Comparison of ENCODE assay signal across 17 cellular contexts in genomic region chr7:127937066-127937680, GRCh38.
DNase-seq lines count a peak whose midpoint lies in the region; ATAC-seq and TF ChIP-seq lines count a peak whose summit lies in the region.
"Had no signal": no experiment of that assay in that cellular context is flagged by ENCODE, and none has a peak within 500 bp of the region (broad histone marks: within the 10 kb centered on the region; RNA-seq: fewer than 3 reads in every experiment).

No MANE protein-coding gene starts in this region.

- TF ChIP-seq CTCF in chondrocyte (IDR thresholded peaks at IDR 0.05), result no peak
- no peak for TF ChIP-seq CTCF in mucosa of descending colon (IDR thresholded peaks at IDR 0.05)
- TF ChIP-seq CTCF in omental fat pad (IDR thresholded peaks at IDR 0.05), result no peak

- no peaks in the 10 kb centered on the region for H3K27me3 Mint-ChIP-seq in chondrocyte (ENCODE audit: low read depth)

- H3K4me1 Mint-ChIP-seq in chondrocyte (ENCODE audit: low read depth), result peaks cover 44% of the 10 kb centered on the region

- no peak overlapping the region for H3K4me3 Mint-ChIP-seq in chondrocyte (ENCODE audit: unreplicated experiment)
- H3K4me3 Mint-ChIP-seq: CD8-positive, alpha-beta T cell had no signal

- H3K27ac ChIP-seq in Karpas-422 (ENCODE audit: low read length), result peak overlapping the region; percentile 90
- H3K27ac ChIP-seq: BLaER1 treated with 17β-estradiol and CSF1 and Interleukin-3, amounts not matched to agents 10 nM and 100 nM had no signal

- peak overlapping the region; percentile 74 for H3K27ac Mint-ChIP-seq in chondrocyte (ENCODE audit: unreplicated experiment)
- H3K27ac Mint-ChIP-seq: CD8-positive, alpha-beta T cell had no signal

- intact Hi-C loops in mucosa of descending colon (cut with DNase I, micrococcal nuclease), result no loop called here

- H3K36me3 ChIP-seq in Karpas-422 (ENCODE audit: insufficient read depth, low read length), result peaks cover 11% of the 10 kb centered on the region
- no peaks in the 10 kb centered on the region for H3K36me3 ChIP-seq in mucosa of descending colon (ENCODE audit: low read depth)

- peaks cover 82% of the 10 kb centered on the region for H3K79me2 ChIP-seq in Karpas-422 (ENCODE audit: low read length)

- in situ Hi-C loops in G401 (cut with HindIII; ENCODE audit: low sequenced_read_pairs), result no loop called here

- H3K4me2 ChIP-seq in Karpas-422 (ENCODE audit: low read depth, low read length, poor library complexity, severe bottlenecking), result no peak overlapping the region
- H3K4me2 ChIP-seq: BLaER1 treated with 17β-estradiol and CSF1 and Interleukin-3, amounts not matched to agents 10 nM and 100 nM had no signal

- no peaks in the 10 kb centered on the region for H3K9me2 ChIP-seq in Karpas-422 (replicated peaks; ENCODE audit: insufficient read depth, low read length)

- H3K27me3 ChIP-seq in Karpas-422 (ENCODE audit: low read length), result no peaks in the 10 kb centered on the region
- H3K27me3 ChIP-seq: BLaER1 treated with 17β-estradiol and CSF1 and Interleukin-3, amounts not matched to agents 10 nM and 100 nM; SJCRH30 had no signal

- H3K9ac ChIP-seq in Karpas-422 (ENCODE audit: low read length), result no peak overlapping the region
- H3K9ac ChIP-seq: BLaER1 treated with 17β-estradiol and CSF1 and Interleukin-3, amounts not matched to agents 10 nM and 100 nM had no signal

- peaks cover 7% of the 10 kb centered on the region for H3K36me3 Mint-ChIP-seq in chondrocyte (ENCODE audit: low read depth)

- DNase-seq in G401 (ENCODE audit: low spot score), result peak; percentile 80
- DNase-seq in Karpas-422, result no peak
- DNase-seq in chondrocyte (ENCODE audit: low spot score), result no peak
- peak in 1 of 3 donors; percentile 25 for DNase-seq in mucosa of descending colon
- no peak for DNase-seq in omental fat pad (ENCODE audit: low spot score)
- DNase-seq: CD8-positive, alpha-beta T cell; DMS79 treated with DMSO at 0.1 percent for 48 hours; HCEC 1CT; NCI-H1105; NCI-H1694 treated with DMSO at 0.1 percent for 48 hours; NCI-H2227 treated with DMSO at 0.1 percent for 48 hours; NCI-H510A treated with DMSO at 0.1 percent for 48 hours; NCI-H82; SJCRH30 had no signal

- no peak overlapping the region for H2AFZ ChIP-seq in Karpas-422 (ENCODE audit: low read length)

- H3K4me3 ChIP-seq in Karpas-422 (ENCODE audit: low read length) (no peak overlapping the region), mucosa of descending colon (no peak overlapping the region)
- H3K4me3 ChIP-seq: BLaER1 treated with 17β-estradiol and CSF1 and Interleukin-3, amounts not matched to agents 10 nM and 100 nM; SJCRH30 had no signal

- no peaks in the 10 kb centered on the region for H4K20me1 ChIP-seq in Karpas-422 (ENCODE audit: insufficient read depth, low read depth, low read length)

- ATAC-seq in mucosa of descending colon, result peak; percentile 85
- ATAC-seq in GM21526 (IDR thresholded peaks at IDR 0.05; ENCODE audit: low FRiP score, unreplicated experiment), result no peak
- ATAC-seq in omental fat pad (ENCODE audit: low FRiP score), result no peak
- ATAC-seq in HG02678 (IDR thresholded peaks at IDR 0.05; ENCODE audit: unreplicated experiment), result no peak
- ATAC-seq: CD8-positive, alpha-beta T cell had no signal

- H3K9me3 ChIP-seq in Karpas-422 (ENCODE audit: low read length) (no peaks in the 10 kb centered on the region), mucosa of descending colon (no peaks in the 10 kb centered on the region)
- H3K9me3 ChIP-seq: SJCRH30 had no signal

- peaks cover 96% of the 10 kb centered on the region for H3K4me1 ChIP-seq in Karpas-422 (ENCODE audit: low read length)
- no peaks in the 10 kb centered on the region for H3K4me1 ChIP-seq in mucosa of descending colon (ENCODE audit: low read depth)

- no peaks in the 10 kb centered on the region for H3K9me3 Mint-ChIP-seq in chondrocyte (ENCODE audit: low read depth)
- H3K9me3 Mint-ChIP-seq: CD8-positive, alpha-beta T cell had no signal
